16 cellular contexts compared by ENCODE assay signal in the genomic region with DNA sequence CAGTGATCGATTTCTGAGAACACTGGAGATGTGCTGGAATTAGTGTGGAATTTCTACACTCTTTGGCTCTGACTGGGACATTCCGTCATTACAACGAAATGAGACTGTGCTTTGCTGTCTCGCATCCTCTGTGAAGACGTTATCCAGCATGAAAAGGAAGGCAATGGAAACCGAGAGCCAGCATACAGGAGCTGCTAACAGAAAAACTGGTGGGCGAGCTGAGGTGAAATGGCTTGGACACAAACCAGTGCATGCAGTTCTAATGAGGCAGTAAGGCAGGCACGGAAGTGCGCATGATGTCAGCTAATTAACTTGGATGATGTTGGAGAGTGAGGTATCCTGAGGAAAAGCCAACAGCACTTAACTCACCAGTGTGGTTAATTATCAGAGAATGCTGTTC.
DNase-seq lines count a peak whose midpoint lies in the region; ATAC-seq and TF ChIP-seq lines count a peak whose summit lies in the region.
"Had no signal": no experiment of that assay in that cellular context is flagged by ENCODE, and none has a peak within 500 bp of the region (broad histone marks: within the 10 kb centered on the region; RNA-seq: fewer than 3 reads in every experiment).

No MANE protein-coding gene starts in this region.

- ATAC-seq in HG02759 (IDR thresholded peaks at IDR 0.05; ENCODE audit: unreplicated experiment), result no peak

- peak overlapping the region in 3 of 4 donors; percentile 20 to 28 (median 25) for H3K27ac ChIP-seq in esophagus muscularis mucosa (replicated peaks in 1 of 4)
- H3K27ac ChIP-seq: colonic mucosa, RWPE1 had no signal

- TF ChIP-seq POLR2A in esophagus muscularis mucosa (IDR thresholded peaks at IDR 0.05; ENCODE audit: low read depth), result no peak

- peaks cover 6% of the 10 kb centered on the region for H3K4me1 Mint-ChIP-seq in nephron progenitor cell

- no peaks in the 10 kb centered on the region for H3K36me3 ChIP-seq in MG63
- no peaks in the 10 kb centered on the region for H3K36me3 ChIP-seq in esophagus muscularis mucosa
- H3K36me3 ChIP-seq: colonic mucosa had no signal

- H3K36me3 Mint-ChIP-seq in nephron progenitor cell (ENCODE audit: low read depth), result no peaks in the 10 kb centered on the region

- TF ChIP-seq EP300 in esophagus muscularis mucosa (IDR thresholded peaks at IDR 0.05), result no peak

- TF ChIP-seq CTCF in AG09319 (IDR thresholded peaks at IDR 0.05; ENCODE audit: low read depth, low read length), result no peak
- no peak for TF ChIP-seq CTCF in esophagus muscularis mucosa (IDR thresholded peaks at IDR 0.05)
- no peak for TF ChIP-seq CTCF in nephron progenitor cell (IDR thresholded peaks at IDR 0.05)

- H3K9me3 ChIP-seq in MG63 (no peaks in the 10 kb centered on the region), esophagus muscularis mucosa (no peaks in the 10 kb centered on the region)
- H3K9me3 ChIP-seq: colonic mucosa had no signal

- peak; percentile 44 for DNase-seq in AG09319 (ENCODE audit: extremely low read depth, low read depth)
- DNase-seq in MG63, result peak; percentile 14
- DNase-seq in esophagus muscularis mucosa (ENCODE audit: extremely low spot score), result no peak
- DNase-seq in nephron progenitor cell, result no peak
- no peak for DNase-seq in NCI-H748 (lab: John Stamatoyannopoulos, UW; ENCODE audit: unreplicated experiment)
- no peak for DNase-seq in stimulated activated CD4-positive, alpha-beta T cell treated with anti-CD3 and anti-CD28 coated beads, Interleukin-4, amount 100 ng/mL, for 4 hours
- DNase-seq in NCI-H1417 treated with DMSO at 0.1 percent for 48 hours (lab: John Stamatoyannopoulos, UW), result no peak
- DNase-seq: activated CD4-positive, alpha-beta T cell treated with anti-CD3 and anti-CD28 coated beads, Interleukin-2, amount 50 U/mL, for 1 hour; activated T-cell treated with anti-CD3 and anti-CD28 coated beads, Interleukin-2, amount 50 U/mL, for 48 hours; AML-193; colonic mucosa; KG1; NCI-H1694 treated with DMSO at 0.1 percent for 48 hours; NCI-H526 had no signal

- H3K4me3 Mint-ChIP-seq in nephron progenitor cell, result no peak overlapping the region

- H3K27me3 Mint-ChIP-seq in nephron progenitor cell (ENCODE audit: low read depth, poor library complexity), result no peaks in the 10 kb centered on the region

- peak overlapping the region; percentile 45 for H3K27ac Mint-ChIP-seq in nephron progenitor cell

- H3K27me3 ChIP-seq in MG63 (no peaks in the 10 kb centered on the region), esophagus muscularis mucosa (no peaks in the 10 kb centered on the region)
- H3K27me3 ChIP-seq: colonic mucosa had no signal

- H3K9me3 Mint-ChIP-seq in nephron progenitor cell, result no peaks in the 10 kb centered on the region

- WGBS in esophagus muscularis mucosa, result 68% methylated on average over 9 of the region's 9 CpGs

- no peaks in the 10 kb centered on the region for H3K4me1 ChIP-seq in esophagus muscularis mucosa
- H3K4me1 ChIP-seq: colonic mucosa had no signal

- no peak overlapping the region for H3K4me3 ChIP-seq in MG63
- peak overlapping the region in 1 of 4 donors; percentile 21 for H3K4me3 ChIP-seq in esophagus muscularis mucosa
- H3K4me3 ChIP-seq: colonic mucosa had no signal

- intact Hi-C loops in esophagus muscularis mucosa (cut with DNase I), result no loop called here

Comparison
In these comparisons a context has a peak if more than half of its experiments do, and no peak if none do; other contexts are left out.
1. DNase-seq: peak in AG09319 (single experiment) and MG63 (single experiment); none in esophagus muscularis mucosa (single experiment), nephron progenitor cell (single experiment), NCI-H748 (single experiment), stimulated activated CD4-positive, alpha-beta T cell treated with anti-CD3 and anti-CD28 coated beads, Interleukin-4, amount 100 ng/mL, for 4 hours (0 of 2) and NCI-H1417 treated with DMSO at 0.1 percent for 48 hours (single experiment).